ENCODE assay signal across 12 cellular contexts in the genomic region with DNA sequence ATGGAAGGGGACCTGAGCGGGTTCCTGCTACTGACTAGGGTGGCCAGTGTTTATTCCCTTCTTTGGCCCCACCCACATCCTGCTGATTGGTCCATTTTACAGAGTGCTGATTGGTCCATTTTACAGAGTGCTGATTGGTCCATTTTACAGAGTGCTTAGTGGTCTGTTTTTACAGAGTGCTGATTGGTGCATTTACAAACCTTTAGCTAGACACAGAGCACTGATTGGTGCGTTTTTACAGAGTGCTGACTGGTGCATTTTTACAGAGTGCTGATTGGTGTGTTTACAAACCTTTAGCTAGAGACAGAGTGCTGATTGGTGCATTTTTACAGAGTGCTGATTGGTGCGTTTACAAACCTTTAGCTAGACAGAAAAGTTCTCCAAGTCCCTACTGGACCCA. TPM values are rescaled to one million over a fixed set of nuclear protein-coding genes. Genes with fewer than 3 reads are reported as not detected.
DNase-seq lines count a peak whose midpoint lies in the region; ATAC-seq, FAIRE-seq and TF ChIP-seq lines count a peak whose summit lies in the region.
"Not testable (repeated sequence)": the region's sequence is repeated elsewhere in the genome, so short reads cannot be mapped to it uniquely, and the experiment has no call there.
"Had no signal": no experiment of that assay in that cellular context is flagged by ENCODE, and none has a peak within 500 bp of the region (broad histone marks: within the 10 kb centered on the region; RNA-seq: fewer than 3 reads in every experiment).

No MANE protein-coding gene starts in this region.

- peaks cover 40% of the 10 kb centered on the region for H3K4me1 Mint-ChIP-seq in T-helper 2 cell treated with Interferon-gamma antibody and Interleukin-4, amounts not matched to agents 5 μg/mL and 100 μg/mL, for 36 hours (ENCODE audit: low read depth)
- peaks cover 31% of the 10 kb centered on the region for H3K4me1 Mint-ChIP-seq in activated CD4-positive, alpha-beta memory T cell treated with anti-CD3 and anti-CD28 coated beads, Interleukin-2, amount 10 ng/mL, durations not matched to agents 7 days and 5 days
- peaks cover 32% of the 10 kb centered on the region for H3K4me1 Mint-ChIP-seq in activated T-helper 17 cell treated with anti-CD3 and anti-CD28 coated beads, Interleukin-2, amount 50 U/mL, for 72 hours
- peaks cover 48% of the 10 kb centered on the region for H3K4me1 Mint-ChIP-seq in stimulated activated effector memory CD8-positive, alpha-beta T cell treated with anti-CD3 and anti-CD28 coated beads, Interleukin-12 subunit alpha, Interleukin-12 subunit beta, amount 100 ng/mL, for 72 hours

- H3K9me3 ChIP-seq in BLaER1 treated with 17β-estradiol and CSF1 and Interleukin-3, amounts not matched to agents 10 nM and 100 nM (replicated peaks in 1 of 11): peaks cover 9 to 33% (median 25%) of the 10 kb centered on the region in 11 experiments
- H3K9me3 ChIP-seq in K562 (replicated peaks; ENCODE audit: control insufficient read depth, insufficient read depth, low read depth, low read length): not testable (repeated sequence)

- not testable (repeated sequence) for H4K20me1 ChIP-seq in BLaER1 treated with 17β-estradiol and CSF1 and Interleukin-3, amounts not matched to agents 10 nM and 100 nM; K562 (replicated peaks; ENCODE audit: control insufficient read depth, insufficient read depth, low read length)

- H3K9me1 ChIP-seq in K562 (ENCODE audit: control insufficient read depth, insufficient read depth, low read length): not testable (repeated sequence)

- peak overlapping the region; percentile 76 for H3K4me3 Mint-ChIP-seq in T-helper 2 cell treated with Interferon-gamma antibody and Interleukin-4, amounts not matched to agents 5 μg/mL and 100 μg/mL, for 36 hours
- not testable (repeated sequence) for H3K4me3 Mint-ChIP-seq in activated CD4-positive, alpha-beta memory T cell treated with anti-CD3 and anti-CD28 coated beads, Interleukin-2, amount 10 ng/mL, durations not matched to agents 7 days and 5 days
- peak overlapping the region; percentile 72 for H3K4me3 Mint-ChIP-seq in activated T-helper 17 cell treated with anti-CD3 and anti-CD28 coated beads, Interleukin-2, amount 50 U/mL, for 72 hours
- peak overlapping the region; percentile 55 for H3K4me3 Mint-ChIP-seq in stimulated activated effector memory CD8-positive, alpha-beta T cell treated with anti-CD3 and anti-CD28 coated beads, Interleukin-12 subunit alpha, Interleukin-12 subunit beta, amount 100 ng/mL, for 72 hours

- H3K27ac Mint-ChIP-seq in T-helper 2 cell treated with Interferon-gamma antibody and Interleukin-4, amounts not matched to agents 5 μg/mL and 100 μg/mL, for 36 hours: not testable (repeated sequence)
- peak overlapping the region; percentile 5 for H3K27ac Mint-ChIP-seq in activated CD4-positive, alpha-beta memory T cell treated with anti-CD3 and anti-CD28 coated beads, Interleukin-2, amount 10 ng/mL, durations not matched to agents 7 days and 5 days
- peak overlapping the region; percentile 63 for H3K27ac Mint-ChIP-seq in activated T-helper 17 cell treated with anti-CD3 and anti-CD28 coated beads, Interleukin-2, amount 50 U/mL, for 72 hours
- peak overlapping the region; percentile 52 for H3K27ac Mint-ChIP-seq in stimulated activated effector memory CD8-positive, alpha-beta T cell treated with anti-CD3 and anti-CD28 coated beads, Interleukin-12 subunit alpha, Interleukin-12 subunit beta, amount 100 ng/mL, for 72 hours

- CTCF ChIA-PET in activated CD4-positive, alpha-beta memory T cell treated with anti-CD3 and anti-CD28 coated beads, Interleukin-2, amount 10 ng/mL, durations not matched to agents 7 days and 5 days (lab: Charles Lee): interaction anchor here (0.7 to 1.2 kb wide), 2 partner anchors 26 to 210 kb away, joined by 3 read pairs; no protein-coding TSS in a partner anchor
- CTCF ChIA-PET in K562 (lab: Yijun Ruan, JAX; ENCODE audit: low intra/inter-chr PET ratio): not testable (repeated sequence)

- H3K4me1 ChIP-seq in BLaER1 treated with 17β-estradiol and CSF1 and Interleukin-3, amounts not matched to agents 10 nM and 100 nM: peaks cover 11 to 18% (median 16%) of the 10 kb centered on the region in 10 experiments
- peaks cover 14 to 25% of the 10 kb centered on the region in 2 experiments for H3K4me1 ChIP-seq in K562 (replicated peaks in 1 of 2; ENCODE audit: control insufficient read depth in 2 of 2, insufficient read depth in 2 of 2, low read length in 2 of 2)

- H3K36me3 ChIP-seq in BLaER1 treated with 17β-estradiol and CSF1 and Interleukin-3, amounts not matched to agents 10 nM and 100 nM; K562 (ENCODE audit: control insufficient read depth, insufficient read depth, low read length): not testable (repeated sequence)

- not testable (repeated sequence) for TF ChIP-seq EP300 in K562 (IDR thresholded peaks at IDR 0.05; ENCODE audit: low read length)

- not testable (repeated sequence) for BruUV-seq in K562 (replicated peaks; lab: Mats Ljungman, UMichigan)

- TF ChIP-seq CTCF in K562 (IDR thresholded peaks at IDR 0.05 in 2 of 3, conservative IDR thresholded peaks at IDR 0.05 in 1 of 3; ENCODE audit: insufficient read depth in 2 of 3, low read depth in 1 of 3, low read length in 3 of 3): not testable (repeated sequence)

- H3K4me2 ChIP-seq in BLaER1 treated with 17β-estradiol and CSF1 and Interleukin-3, amounts not matched to agents 10 nM and 100 nM: peak overlapping the region in 8 of 11 experiments; percentile 54 to 90 (median 70); a peak in 10 of 22 replicates
- H3K4me2 ChIP-seq in K562 (ENCODE audit: insufficient read depth, low read length): not testable (repeated sequence)

- TF ChIP-seq RAD21 in K562 (CRISPR knock-in tag; conservative IDR thresholded peaks at IDR 0.05 in 1 of 2, IDR thresholded peaks at IDR 0.05 in 1 of 2): not testable (repeated sequence)

- not testable (repeated sequence) for H3K4me3 ChIP-seq in BLaER1 treated with 17β-estradiol and CSF1 and Interleukin-3, amounts not matched to agents 10 nM and 100 nM; K562

- WGBS in K562 (ENCODE audit: insufficient coverage, low coverage, missing lambda C conversion rate): 70% methylated on average over 3 of the region's 3 CpGs

- not testable (repeated sequence) for H3K27me3 ChIP-seq in BLaER1 treated with 17β-estradiol and CSF1 and Interleukin-3, amounts not matched to agents 10 nM and 100 nM; K562 (ENCODE audit: control insufficient read depth in 2 of 2, insufficient read depth in 2 of 2, low read length in 2 of 2)

- in situ Hi-C loops in K562 (cut with MboI): not testable (repeated sequence)

- H2AFZ ChIP-seq in K562 (ENCODE audit: low read depth, low read length): not testable (repeated sequence)

- not testable (repeated sequence) for H3K79me2 ChIP-seq in K562 (ENCODE audit: control insufficient read depth, insufficient read depth, low read length)

- H3K27ac ChIP-seq in BLaER1 treated with 17β-estradiol and CSF1 and Interleukin-3, amounts not matched to agents 10 nM and 100 nM; K562 (ENCODE audit: extremely low read depth, low read depth, low read length): not testable (repeated sequence)

- POLR2A ChIA-PET in activated CD4-positive, alpha-beta memory T cell treated with anti-CD3 and anti-CD28 coated beads, Interleukin-2, amount 10 ng/mL, durations not matched to agents 7 days and 5 days (lab: Charles Lee); K562 (lab: Yijun Ruan, JAX): not testable (repeated sequence)

- not testable (repeated sequence) for H3K27me3 Mint-ChIP-seq in T-helper 2 cell treated with Interferon-gamma antibody and Interleukin-4, amounts not matched to agents 5 μg/mL and 100 μg/mL, for 36 hours (ENCODE audit: low read depth); activated T-helper 17 cell treated with anti-CD3 and anti-CD28 coated beads, Interleukin-2, amount 50 U/mL, for 72 hours
- peaks cover 26% of the 10 kb centered on the region for H3K27me3 Mint-ChIP-seq in activated CD4-positive, alpha-beta memory T cell treated with anti-CD3 and anti-CD28 coated beads, Interleukin-2, amount 10 ng/mL, durations not matched to agents 7 days and 5 days

- peaks cover 20% of the 10 kb centered on the region for H3K9me3 Mint-ChIP-seq in T-helper 2 cell treated with Interferon-gamma antibody and Interleukin-4, amounts not matched to agents 5 μg/mL and 100 μg/mL, for 36 hours
- peaks cover 21% of the 10 kb centered on the region for H3K9me3 Mint-ChIP-seq in activated CD4-positive, alpha-beta memory T cell treated with anti-CD3 and anti-CD28 coated beads, Interleukin-2, amount 10 ng/mL, durations not matched to agents 7 days and 5 days
- H3K9me3 Mint-ChIP-seq in activated T-helper 17 cell treated with anti-CD3 and anti-CD28 coated beads, Interleukin-2, amount 50 U/mL, for 72 hours: peaks cover 14% of the 10 kb centered on the region
- H3K9me3 Mint-ChIP-seq in stimulated activated effector memory CD8-positive, alpha-beta T cell treated with anti-CD3 and anti-CD28 coated beads, Interleukin-12 subunit alpha, Interleukin-12 subunit beta, amount 100 ng/mL, for 72 hours: peaks cover 10% of the 10 kb centered on the region

- ATAC-seq in activated T-helper 17 cell treated with anti-CD3 and anti-CD28 coated beads, Interleukin-2, amount 50 U/mL, for 72 hours (replicated peaks); K562; stimulated activated effector memory CD8-positive, alpha-beta T cell treated with anti-CD3 and anti-CD28 coated beads, Interleukin-12 subunit alpha, Interleukin-12 subunit beta, amount 100 ng/mL, for 72 hours: not testable (repeated sequence)

- intact Hi-C loops in K562 (cut with micrococcal nuclease): not testable (repeated sequence)

- not testable (repeated sequence) for H3K9ac ChIP-seq in BLaER1 treated with 17β-estradiol and CSF1 and Interleukin-3, amounts not matched to agents 10 nM and 100 nM; K562 (ENCODE audit: insufficient read depth in 1 of 2, low read depth in 2 of 2, low read length in 2 of 2)

- FAIRE-seq in K562 (lab: Jason Lieb, UNC): not testable (repeated sequence)

- not testable (repeated sequence) for DNase-seq in T-helper 2 cell treated with Interferon-gamma antibody and Interleukin-4, amounts not matched to agents 5 μg/mL and 100 μg/mL, for 36 hours (ENCODE audit: low spot score); activated CD4-positive, alpha-beta memory T cell treated with anti-CD3 and anti-CD28 coated beads, Interleukin-2, amount 10 ng/mL, durations not matched to agents 7 days and 5 days; K562 (ENCODE audit: extremely low read depth in 1 of 4, low spot score in 3 of 4); stimulated activated effector memory CD8-positive, alpha-beta T cell treated with anti-CD3 and anti-CD28 coated beads, Interleukin-12 subunit alpha, Interleukin-12 subunit beta, amount 100 ng/mL, for 72 hours (ENCODE audit: low spot score in 2 of 2)

- TF ChIP-seq POLR2A in K562 (conservative IDR thresholded peaks at IDR 0.05): not testable (repeated sequence)

- H3K36me3 Mint-ChIP-seq in T-helper 2 cell treated with Interferon-gamma antibody and Interleukin-4, amounts not matched to agents 5 μg/mL and 100 μg/mL, for 36 hours (ENCODE audit: low read depth): peaks cover 10% of the 10 kb centered on the region
- peaks cover 25% of the 10 kb centered on the region for H3K36me3 Mint-ChIP-seq in activated CD4-positive, alpha-beta memory T cell treated with anti-CD3 and anti-CD28 coated beads, Interleukin-2, amount 10 ng/mL, durations not matched to agents 7 days and 5 days (ENCODE audit: low read depth)
- not testable (repeated sequence) for H3K36me3 Mint-ChIP-seq in activated T-helper 17 cell treated with anti-CD3 and anti-CD28 coated beads, Interleukin-2, amount 50 U/mL, for 72 hours (ENCODE audit: low read depth)
- H3K36me3 Mint-ChIP-seq in stimulated activated effector memory CD8-positive, alpha-beta T cell treated with anti-CD3 and anti-CD28 coated beads, Interleukin-12 subunit alpha, Interleukin-12 subunit beta, amount 100 ng/mL, for 72 hours: peaks cover 11% of the 10 kb centered on the region

RNA-seq across cellular contexts. Expression of a gene that starts 10.7 kb away (rescaled TPM):
- not detected for total RNA-seq in activated CD4-positive, alpha-beta memory T cell treated with anti-CD3 and anti-CD28 coated beads, Interleukin-2, amount 10 ng/mL, durations not matched to agents 7 days and 5 days
- total RNA-seq in activated T-helper 17 cell treated with anti-CD3 and anti-CD28 coated beads, Interleukin-2, amount 50 U/mL, for 72 hours: not detected
- total RNA-seq in K562 (2011; cell fraction: chromatin; rRNA removed; ENCODE audit: low replicate concordance): 0.65 and 2.4 TPM in 2 replicates
- total RNA-seq in K562 (2011; cell fraction: nucleolus; rRNA removed): 0.50 and 0.79 TPM in 2 replicates
- total RNA-seq in K562 (2011; cell fraction: nucleoplasm; rRNA removed): 0.53 and 0.95 TPM in 2 replicates
- 0.45 and 0.59 TPM in 2 replicates for total RNA-seq in K562 (2014; rRNA removed)
- 0.22 and 0.29 TPM in 2 replicates for total RNA-seq in K562 (2014; rRNA removed; fragmentation: Illumina TruSeq; extraction: Trizol)
- 0.45 and 0.65 TPM in 2 replicates for total RNA-seq in K562 (2015; rRNA removed; fragmentation: Illumina TruSeq; extraction: Trizol)
- total RNA-seq in K562 (2021): 0.44 and 0.49 TPM in 2 replicates
- 0.61 and 0.76 TPM in 2 replicates for polyA plus RNA-seq in K562 (2011; rRNA removed)
- 0.74 and 1.2 TPM in 2 replicates for polyA plus RNA-seq in K562 (2011; cell fraction: cytosol; rRNA removed)
- polyA plus RNA-seq in K562 (2011; cell fraction: nucleus; rRNA removed): 1.3 and 1.8 TPM in 2 replicates
- 0.91 and 2.7 TPM in 2 replicates for polyA plus RNA-seq in K562 (2012)
- polyA plus RNA-seq in K562 (2014; fragmentation: Illumina TruSeq; extraction: Trizol): 0.39 and 0.44 TPM in 2 replicates
- under 1 TPM; 0.04 to 0.07 TPM for polyA plus RNA-seq in K562 (2014; fragmentation: Nextera tagmentation; extraction: Ambion mirVana)
- 0.19 and 0.25 TPM in 2 replicates for polyA plus RNA-seq in K562 (2014; rRNA removed)
- 0.25 and 0.48 TPM in 2 replicates for polyA minus RNA-seq in K562 (2011; rRNA and poly(A)+ RNA removed)
- 1.5 TPM in 1 of 2 replicates, not detected in the other for polyA minus RNA-seq in K562 (2011; cell fraction: cytosol; rRNA and poly(A)+ RNA removed)
- 0.54 TPM in 1 of 2 replicates, not detected in the other for polyA minus RNA-seq in K562 (2011; cell fraction: nucleus; rRNA and poly(A)+ RNA removed)
- total RNA-seq: Calu3; CD4-positive, alpha-beta T cell; Daoy; H1; HFFc6; HT1080 had no signal
- polyA plus RNA-seq: H1 had no signal

RNA-seq across cellular contexts. Expression of a gene that starts 30.1 kb away (rescaled TPM):
- under 1 TPM; 0.45 to 0.88 TPM for total RNA-seq in activated CD4-positive, alpha-beta memory T cell treated with anti-CD3 and anti-CD28 coated beads, Interleukin-2, amount 10 ng/mL, durations not matched to agents 7 days and 5 days
- under 1 TPM; 0.19 to 0.26 TPM for total RNA-seq in activated T-helper 17 cell treated with anti-CD3 and anti-CD28 coated beads, Interleukin-2, amount 50 U/mL, for 72 hours
- total RNA-seq in K562 (2011; cell fraction: chromatin; rRNA removed; ENCODE audit: low replicate concordance): 0.35 TPM in 1 of 2 replicates, not detected in the other
- total RNA-seq in K562 (2011; cell fraction: nucleolus; rRNA removed): 0.17 TPM in 1 of 2 replicates, not detected in the other
- total RNA-seq in K562 (2011; cell fraction: nucleoplasm; rRNA removed): not detected in 2 replicates
- 0.57 and 1.1 TPM in 2 replicates for total RNA-seq in K562 (2014; rRNA removed)
- total RNA-seq in K562 (2014; rRNA removed; fragmentation: Illumina TruSeq; extraction: Trizol): 0.26 and 0.33 TPM in 2 replicates
- 1.8 and 2.2 TPM in 2 replicates for total RNA-seq in K562 (2015; rRNA removed; fragmentation: Illumina TruSeq; extraction: Trizol)
- 0.58 and 0.95 TPM in 2 replicates for total RNA-seq in K562 (2021)
- 0.39 and 1.2 TPM in 2 replicates for polyA plus RNA-seq in K562 (2011; rRNA removed)
- 0.66 and 1.7 TPM in 2 replicates for polyA plus RNA-seq in K562 (2011; cell fraction: cytosol; rRNA removed)
- 0.97 and 2.9 TPM in 2 replicates for polyA plus RNA-seq in K562 (2011; cell fraction: nucleus; rRNA removed)
- polyA plus RNA-seq in K562 (2012): 1.9 and 2.9 TPM in 2 replicates
- 0.78 and 0.82 TPM in 2 replicates for polyA plus RNA-seq in K562 (2014; fragmentation: Illumina TruSeq; extraction: Trizol)
- polyA plus RNA-seq in K562 (2014; fragmentation: Nextera tagmentation; extraction: Ambion mirVana): under 1 TPM; 0.10 TPM
- 0.97 and 1.3 TPM in 2 replicates for polyA plus RNA-seq in K562 (2014; rRNA removed)
- polyA minus RNA-seq in K562 (2011; rRNA and poly(A)+ RNA removed): 0.46 and 0.54 TPM in 2 replicates
- 0.48 and 0.73 TPM in 2 replicates for polyA minus RNA-seq in K562 (2011; cell fraction: cytosol; rRNA and poly(A)+ RNA removed)
- 1.9 TPM in 1 of 2 replicates, not detected in the other for polyA minus RNA-seq in K562 (2011; cell fraction: nucleus; rRNA and poly(A)+ RNA removed)
- total RNA-seq: Calu3, Daoy, H1, HFFc6, HT1080 had no signal

RNA-seq across cellular contexts. Expression of a gene that starts 30.8 kb away (rescaled TPM):
- total RNA-seq in activated CD4-positive, alpha-beta memory T cell treated with anti-CD3 and anti-CD28 coated beads, Interleukin-2, amount 10 ng/mL, durations not matched to agents 7 days and 5 days: not detected
- total RNA-seq in activated T-helper 17 cell treated with anti-CD3 and anti-CD28 coated beads, Interleukin-2, amount 50 U/mL, for 72 hours: not detected
- 0.67 and 0.93 TPM in 2 replicates for total RNA-seq in K562 (2011; cell fraction: chromatin; rRNA removed; ENCODE audit: low replicate concordance)
- total RNA-seq in K562 (2011; cell fraction: nucleolus; rRNA removed): 0.17 and 0.66 TPM in 2 replicates
- 1.0 and 1.4 TPM in 2 replicates for total RNA-seq in K562 (2011; cell fraction: nucleoplasm; rRNA removed)
- total RNA-seq in K562 (2014; rRNA removed) (0.09 and 0.16 TPM in 2 replicates), K562 (2014; rRNA removed; fragmentation: Illumina TruSeq; extraction: Trizol) (0.22 TPM in 1 of 2 replicates, not detected in the other), K562 (2015; rRNA removed; fragmentation: Illumina TruSeq; extraction: Trizol) (0.18 and 0.23 TPM in 2 replicates), K562 (2021) (0.16 and 0.24 TPM in 2 replicates)
- polyA plus RNA-seq in K562 (2011; rRNA removed) (0.07 and 0.11 TPM in 2 replicates), K562 (2014; fragmentation: Illumina TruSeq; extraction: Trizol) (not detected in 2 replicates), K562 (2014; fragmentation: Nextera tagmentation; extraction: Ambion mirVana) (under 1 TPM in 1 of 2 experiments, not detected in 1; 0.08 TPM), K562 (2014; rRNA removed) (not detected in 2 replicates)
- 0.07 TPM in 1 of 2 replicates, not detected in the other for polyA plus RNA-seq in K562 (2011; cell fraction: cytosol; rRNA removed)
- polyA plus RNA-seq in K562 (2011; cell fraction: nucleus; rRNA removed): 0.11 and 0.13 TPM in 2 replicates
- 0.06 and 0.13 TPM in 2 replicates for polyA plus RNA-seq in K562 (2012)
- polyA minus RNA-seq in K562 (2011; rRNA and poly(A)+ RNA removed): 0.60 TPM in 1 of 2 replicates, not detected in the other
- not detected in 2 replicates for polyA minus RNA-seq in K562 (2011; cell fraction: cytosol; rRNA and poly(A)+ RNA removed)
- 0.56 TPM in 1 of 2 replicates, not detected in the other for polyA minus RNA-seq in K562 (2011; cell fraction: nucleus; rRNA and poly(A)+ RNA removed)
- total RNA-seq: Calu3; CD4-positive, alpha-beta T cell; Daoy; H1; HFFc6; HT1080 had no signal
- polyA plus RNA-seq: H1 had no signal

RNA-seq across cellular contexts. Expression of a gene that starts 54.1 kb away (rescaled TPM):
- total RNA-seq in activated CD4-positive, alpha-beta memory T cell treated with anti-CD3 and anti-CD28 coated beads, Interleukin-2, amount 10 ng/mL, durations not matched to agents 7 days and 5 days: under 1 TPM; 0.35 to 0.43 TPM
- total RNA-seq in activated T-helper 17 cell treated with anti-CD3 and anti-CD28 coated beads, Interleukin-2, amount 50 U/mL, for 72 hours: under 1 TPM; 0.22 to 0.34 TPM
- 1.7 and 3.3 TPM in 2 replicates for total RNA-seq in K562 (2011; cell fraction: chromatin; rRNA removed; ENCODE audit: low replicate concordance)
- total RNA-seq in K562 (2011; cell fraction: nucleolus; rRNA removed): 3.0 TPM in 2 replicates
- 2.5 and 2.7 TPM in 2 replicates for total RNA-seq in K562 (2011; cell fraction: nucleoplasm; rRNA removed)
- total RNA-seq in K562 (2014; rRNA removed): 0.45 and 0.69 TPM in 2 replicates
- 0.26 and 0.33 TPM in 2 replicates for total RNA-seq in K562 (2014; rRNA removed; fragmentation: Illumina TruSeq; extraction: Trizol)
- 0.83 and 0.90 TPM in 2 replicates for total RNA-seq in K562 (2015; rRNA removed; fragmentation: Illumina TruSeq; extraction: Trizol)
- total RNA-seq in K562 (2021): 0.69 and 0.83 TPM in 2 replicates
- 1.3 and 3.1 TPM in 2 replicates for polyA plus RNA-seq in K562 (2011; rRNA removed)
- 1.9 and 2.3 TPM in 2 replicates for polyA plus RNA-seq in K562 (2011; cell fraction: cytosol; rRNA removed)
- polyA plus RNA-seq in K562 (2011; cell fraction: nucleus; rRNA removed): 7.8 and 9.4 TPM in 2 replicates
- polyA plus RNA-seq in K562 (2012): 0.90 and 2.6 TPM in 2 replicates
- polyA plus RNA-seq in K562 (2014; fragmentation: Illumina TruSeq; extraction: Trizol): 0.61 and 1.3 TPM in 2 replicates
- polyA plus RNA-seq in K562 (2014; fragmentation: Nextera tagmentation; extraction: Ambion mirVana): under 1 TPM; 0.08 to 0.10 TPM
- polyA plus RNA-seq in K562 (2014; rRNA removed): 0.54 and 0.85 TPM in 2 replicates
- 2.0 and 2.7 TPM in 2 replicates for polyA minus RNA-seq in K562 (2011; rRNA and poly(A)+ RNA removed)
- 1.5 TPM in 1 of 2 replicates, not detected in the other for polyA minus RNA-seq in K562 (2011; cell fraction: cytosol; rRNA and poly(A)+ RNA removed)
- polyA minus RNA-seq in K562 (2011; cell fraction: nucleus; rRNA and poly(A)+ RNA removed): 2.7 and 6.8 TPM in 2 replicates
- total RNA-seq: Calu3; CD4-positive, alpha-beta T cell; Daoy; H1; HFFc6; HT1080 had no signal
- polyA plus RNA-seq: H1 had no signal

RNA-seq across cellular contexts. Expression of a gene that starts 57.1 kb away (rescaled TPM):
- not detected for total RNA-seq in activated CD4-positive, alpha-beta memory T cell treated with anti-CD3 and anti-CD28 coated beads, Interleukin-2, amount 10 ng/mL, durations not matched to agents 7 days and 5 days
- not detected for total RNA-seq in activated T-helper 17 cell treated with anti-CD3 and anti-CD28 coated beads, Interleukin-2, amount 50 U/mL, for 72 hours
- 0.53 TPM in 1 of 2 replicates, not detected in the other for total RNA-seq in K562 (2011; cell fraction: chromatin; rRNA removed; ENCODE audit: low replicate concordance)
- 0.26 and 0.67 TPM in 2 replicates for total RNA-seq in K562 (2011; cell fraction: nucleolus; rRNA removed)
- 0.29 and 1.4 TPM in 2 replicates for total RNA-seq in K562 (2011; cell fraction: nucleoplasm; rRNA removed)
- total RNA-seq in K562 (2014; rRNA removed) (1.7 and 2.0 TPM in 2 replicates), K562 (2014; rRNA removed; fragmentation: Illumina TruSeq; extraction: Trizol) (0.48 and 0.69 TPM in 2 replicates), K562 (2015; rRNA removed; fragmentation: Illumina TruSeq; extraction: Trizol) (0.57 and 0.98 TPM in 2 replicates), K562 (2021) (2.9 and 3.1 TPM in 2 replicates)
- polyA plus RNA-seq in K562 (2011; rRNA removed) (0.35 and 0.38 TPM in 2 replicates), K562 (2014; fragmentation: Illumina TruSeq; extraction: Trizol) (3.8 and 5.0 TPM in 2 replicates), K562 (2014; fragmentation: Nextera tagmentation; extraction: Ambion mirVana) (under 1 TPM; 0.63 to 0.66 TPM), K562 (2014; rRNA removed) (0.20 and 0.91 TPM in 2 replicates)
- 0.49 and 0.62 TPM in 2 replicates for polyA plus RNA-seq in K562 (2011; cell fraction: cytosol; rRNA removed)
- 0.41 and 0.44 TPM in 2 replicates for polyA plus RNA-seq in K562 (2011; cell fraction: nucleus; rRNA removed)
- 3.1 and 3.6 TPM in 2 replicates for polyA plus RNA-seq in K562 (2012)
- 0.81 and 1.4 TPM in 2 replicates for polyA minus RNA-seq in K562 (2011; rRNA and poly(A)+ RNA removed)
- polyA minus RNA-seq in K562 (2011; cell fraction: cytosol; rRNA and poly(A)+ RNA removed): 2.7 and 2.8 TPM in 2 replicates
- polyA minus RNA-seq in K562 (2011; cell fraction: nucleus; rRNA and poly(A)+ RNA removed): 0.13 and 0.33 TPM in 2 replicates
- total RNA-seq: Calu3; CD4-positive, alpha-beta T cell; Daoy; HFFc6; HT1080 had no signal
